1 cellular context compared by ENCODE assay signal in the genomic region with DNA sequence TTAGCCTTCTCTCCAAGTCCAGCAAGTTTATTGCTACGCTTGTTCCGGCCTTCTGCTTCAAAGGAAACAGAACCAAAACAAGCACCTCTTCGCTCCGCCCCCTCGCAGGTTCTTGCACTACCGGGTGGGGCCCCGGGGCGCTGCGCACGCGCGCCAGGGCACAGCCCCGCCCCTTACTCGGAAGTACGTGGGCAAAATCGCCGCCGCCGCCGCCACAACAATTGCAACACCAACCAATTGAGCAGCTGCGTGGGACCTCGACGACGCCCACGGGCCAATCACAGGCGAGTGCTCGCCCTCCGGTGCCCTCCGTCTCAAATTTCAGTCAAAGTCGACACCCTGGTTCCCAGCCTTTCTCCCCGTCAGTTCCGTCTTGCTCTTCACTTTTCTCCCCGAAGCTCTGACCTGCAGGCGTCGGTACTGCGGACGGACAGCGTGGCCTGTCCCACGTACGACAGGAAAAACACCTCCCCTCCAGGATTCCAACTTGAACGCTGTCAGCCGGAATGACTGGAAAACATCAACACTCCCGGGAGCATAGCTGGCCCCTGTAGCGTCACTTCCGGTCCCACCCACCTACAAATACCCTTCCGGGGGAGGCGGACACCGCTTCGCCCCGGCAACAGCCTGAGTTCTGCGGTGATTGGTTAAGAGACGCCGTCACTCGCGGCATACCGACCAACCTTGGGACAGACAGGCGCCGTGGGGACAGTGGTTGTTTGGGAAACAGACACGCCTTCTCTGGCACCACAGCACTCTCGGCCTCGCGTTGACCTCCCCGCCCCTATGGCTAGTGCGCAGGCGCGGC.
TF ChIP-seq lines count a peak whose summit lies in the region.

No MANE protein-coding gene starts in this region.

TF ChIP-seq in K562, 482 proteins besides CTCF, POLR2A, EP300 and RAD21 (continued from another document and continues in another):
- TF ChIP-seq, protein P1, sequence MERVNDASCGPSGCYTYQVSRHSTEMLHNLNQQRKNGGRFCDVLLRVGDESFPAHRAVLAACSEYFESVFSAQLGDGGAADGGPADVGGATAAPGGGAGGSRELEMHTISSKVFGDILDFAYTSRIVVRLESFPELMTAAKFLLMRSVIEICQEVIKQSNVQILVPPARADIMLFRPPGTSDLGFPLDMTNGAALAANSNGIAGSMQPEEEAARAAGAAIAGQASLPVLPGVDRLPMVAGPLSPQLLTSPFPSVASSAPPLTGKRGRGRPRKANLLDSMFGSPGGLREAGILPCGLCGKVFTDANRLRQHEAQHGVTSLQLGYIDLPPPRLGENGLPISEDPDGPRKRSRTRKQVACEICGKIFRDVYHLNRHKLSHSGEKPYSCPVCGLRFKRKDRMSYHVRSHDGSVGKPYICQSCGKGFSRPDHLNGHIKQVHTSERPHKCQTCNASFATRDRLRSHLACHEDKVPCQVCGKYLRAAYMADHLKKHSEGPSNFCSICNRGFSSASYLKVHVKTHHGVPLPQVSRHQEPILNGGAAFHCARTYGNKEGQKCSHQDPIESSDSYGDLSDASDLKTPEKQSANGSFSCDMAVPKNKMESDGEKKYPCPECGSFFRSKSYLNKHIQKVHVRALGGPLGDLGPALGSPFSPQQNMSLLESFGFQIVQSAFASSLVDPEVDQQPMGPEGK (CRISPR knock-in tag; IDR thresholded peaks at IDR 0.05; ENCODE audit: borderline replicate concordance), result no peak
- TF ChIP-seq TCF7L2 (IDR thresholded peaks at IDR 0.05; ENCODE audit: low read depth, low read length) (no peak), ZC3H4 (CRISPR knock-in tag; IDR thresholded peaks at IDR 0.05; ENCODE audit: borderline replicate concordance) (no peak), NBN (IDR thresholded peaks at IDR 0.05; ENCODE audit: low read depth) (peak; percentile 47; the same call in 1 of the 2 replicates), RHOXF2B (CRISPR knock-in tag; conservative IDR thresholded peaks at IDR 0.05) (no peak), HMGN3 (IDR thresholded peaks at IDR 0.05; ENCODE audit: borderline replicate concordance, extremely low read depth, insufficient read length, low read depth, low read length) (no peak), HDAC8 (tag; IDR thresholded peaks at IDR 0.05) (no peak), KDM4B (IDR thresholded peaks at IDR 0.05; ENCODE audit: borderline replicate concordance in 2 of 2, low read depth in 1 of 2) (no peak; a peak in 1 of 4 replicates), KLF16 (IDR thresholded peaks at IDR 0.05) (no peak), STAT5B (CRISPR knock-in tag; IDR thresholded peaks at IDR 0.05) (no peak), KLF6 (CRISPR knock-in tag; IDR thresholded peaks at IDR 0.05; ENCODE audit: borderline replicate concordance) (no peak), BRCA1 (IDR thresholded peaks at IDR 0.05) (no peak), BRCA1 (CRISPR knock-in tag; IDR thresholded peaks at IDR 0.05) (no peak), HNRNPL (IDR thresholded peaks at IDR 0.05; ENCODE audit: low read depth, low read length) (no peak), BDP1 (IDR thresholded peaks at IDR 0.05; ENCODE audit: insufficient read depth, insufficient read length) (no peak), SMC3 (conservative IDR thresholded peaks at IDR 0.05; ENCODE audit: insufficient read depth, low read depth, low read length) (no peak), GABPB2 (CRISPR knock-in tag; conservative IDR thresholded peaks at IDR 0.05) (no peak), ZNF140 (CRISPR knock-in tag; IDR thresholded peaks at IDR 0.05) (no peak), GATAD2B (IDR thresholded peaks at IDR 0.05; ENCODE audit: borderline replicate concordance) (no peak), SAP30 (IDR thresholded peaks at IDR 0.05; ENCODE audit: borderline replicate concordance, insufficient read depth, low read depth, low read length, poor library complexity, severe bottlenecking) (no peak), ZNF586 (CRISPR knock-in tag; conservative IDR thresholded peaks at IDR 0.05) (no peak), HNRNPLL (IDR thresholded peaks at IDR 0.05; ENCODE audit: low read depth, low read length, poor library complexity, severe bottlenecking) (no peak), MYC (IDR thresholded peaks at IDR 0.05; ENCODE audit: low read depth, low read length) (no peak), MYC (CRISPR knock-in tag; IDR thresholded peaks at IDR 0.05; ENCODE audit: borderline replicate concordance, low read depth) (no peak), ZBTB7A (IDR thresholded peaks at IDR 0.05; ENCODE audit: borderline replicate concordance, control insufficient read depth, low read depth, low read length) (no peak), TRIM24 (IDR thresholded peaks at IDR 0.05) (no peak), SLC30A9 (CRISPR knock-in tag; IDR thresholded peaks at IDR 0.05) (no peak), HLTF (IDR thresholded peaks at IDR 0.05) (no peak), ILF3 (IDR thresholded peaks at IDR 0.05; ENCODE audit: borderline replicate concordance) (no peak), SMAD4 (CRISPR knock-in tag; conservative IDR thresholded peaks at IDR 0.05) (peak; percentile 58), ZNF23 (CRISPR knock-in tag; IDR thresholded peaks at IDR 0.05) (no peak), NCOA2 (IDR thresholded peaks at IDR 0.05; ENCODE audit: partially characterized antibody in 2 of 2) (no peak), ETV5 (CRISPR knock-in tag; IDR thresholded peaks at IDR 0.05; ENCODE audit: low read depth) (peak; percentile 27; the same call in 1 of the 2 replicates), KAT7 (CRISPR knock-in tag; IDR thresholded peaks at IDR 0.05; ENCODE audit: borderline replicate concordance) (no peak), HCFC1 (IDR thresholded peaks at IDR 0.05; ENCODE audit: low read depth, low read length) (peak; percentile 4), HDAC2 (IDR thresholded peaks at IDR 0.05) (no peak), ZNF583 (CRISPR knock-in tag; IDR thresholded peaks at IDR 0.05) (no peak)
- TF ChIP-seq, protein P2, sequence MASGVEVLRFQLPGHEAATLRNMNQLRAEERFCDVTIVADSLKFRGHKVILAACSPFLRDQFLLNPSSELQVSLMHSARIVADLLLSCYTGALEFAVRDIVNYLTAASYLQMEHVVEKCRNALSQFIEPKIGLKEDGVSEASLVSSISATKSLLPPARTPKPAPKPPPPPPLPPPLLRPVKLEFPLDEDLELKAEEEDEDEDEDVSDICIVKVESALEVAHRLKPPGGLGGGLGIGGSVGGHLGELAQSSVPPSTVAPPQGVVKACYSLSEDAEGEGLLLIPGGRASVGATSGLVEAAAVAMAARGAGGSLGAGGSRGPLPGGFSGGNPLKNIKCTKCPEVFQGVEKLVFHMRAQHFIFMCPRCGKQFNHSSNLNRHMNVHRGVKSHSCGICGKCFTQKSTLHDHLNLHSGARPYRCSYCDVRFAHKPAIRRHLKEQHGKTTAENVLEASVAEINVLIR (CRISPR knock-in tag; IDR thresholded peaks at IDR 0.05), result peak; percentile 66
- TF ChIP-seq, protein P3, sequence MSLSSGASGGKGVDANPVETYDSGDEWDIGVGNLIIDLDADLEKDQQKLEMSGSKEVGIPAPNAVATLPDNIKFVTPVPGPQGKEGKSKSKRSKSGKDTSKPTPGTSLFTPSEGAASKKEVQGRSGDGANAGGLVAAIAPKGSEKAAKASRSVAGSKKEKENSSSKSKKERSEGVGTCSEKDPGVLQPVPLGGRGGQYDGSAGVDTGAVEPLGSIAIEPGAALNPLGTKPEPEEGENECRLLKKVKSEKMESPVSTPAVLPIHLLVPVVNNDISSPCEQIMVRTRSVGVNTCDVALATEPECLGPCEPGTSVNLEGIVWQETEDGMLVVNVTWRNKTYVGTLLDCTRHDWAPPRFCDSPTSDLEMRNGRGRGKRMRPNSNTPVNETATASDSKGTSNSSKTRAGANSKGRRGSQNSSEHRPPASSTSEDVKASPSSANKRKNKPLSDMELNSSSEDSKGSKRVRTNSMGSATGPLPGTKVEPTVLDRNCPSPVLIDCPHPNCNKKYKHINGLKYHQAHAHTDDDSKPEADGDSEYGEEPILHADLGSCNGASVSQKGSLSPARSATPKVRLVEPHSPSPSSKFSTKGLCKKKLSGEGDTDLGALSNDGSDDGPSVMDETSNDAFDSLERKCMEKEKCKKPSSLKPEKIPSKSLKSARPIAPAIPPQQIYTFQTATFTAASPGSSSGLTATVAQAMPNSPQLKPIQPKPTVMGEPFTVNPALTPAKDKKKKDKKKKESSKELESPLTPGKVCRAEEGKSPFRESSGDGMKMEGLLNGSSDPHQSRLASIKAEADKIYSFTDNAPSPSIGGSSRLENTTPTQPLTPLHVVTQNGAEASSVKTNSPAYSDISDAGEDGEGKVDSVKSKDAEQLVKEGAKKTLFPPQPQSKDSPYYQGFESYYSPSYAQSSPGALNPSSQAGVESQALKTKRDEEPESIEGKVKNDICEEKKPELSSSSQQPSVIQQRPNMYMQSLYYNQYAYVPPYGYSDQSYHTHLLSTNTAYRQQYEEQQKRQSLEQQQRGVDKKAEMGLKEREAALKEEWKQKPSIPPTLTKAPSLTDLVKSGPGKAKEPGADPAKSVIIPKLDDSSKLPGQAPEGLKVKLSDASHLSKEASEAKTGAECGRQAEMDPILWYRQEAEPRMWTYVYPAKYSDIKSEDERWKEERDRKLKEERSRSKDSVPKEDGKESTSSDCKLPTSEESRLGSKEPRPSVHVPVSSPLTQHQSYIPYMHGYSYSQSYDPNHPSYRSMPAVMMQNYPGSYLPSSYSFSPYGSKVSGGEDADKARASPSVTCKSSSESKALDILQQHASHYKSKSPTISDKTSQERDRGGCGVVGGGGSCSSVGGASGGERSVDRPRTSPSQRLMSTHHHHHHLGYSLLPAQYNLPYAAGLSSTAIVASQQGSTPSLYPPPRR (CRISPR knock-in tag; IDR thresholded peaks at IDR 0.05; ENCODE audit: borderline replicate concordance), result no peak
- TF ChIP-seq, protein P4, sequence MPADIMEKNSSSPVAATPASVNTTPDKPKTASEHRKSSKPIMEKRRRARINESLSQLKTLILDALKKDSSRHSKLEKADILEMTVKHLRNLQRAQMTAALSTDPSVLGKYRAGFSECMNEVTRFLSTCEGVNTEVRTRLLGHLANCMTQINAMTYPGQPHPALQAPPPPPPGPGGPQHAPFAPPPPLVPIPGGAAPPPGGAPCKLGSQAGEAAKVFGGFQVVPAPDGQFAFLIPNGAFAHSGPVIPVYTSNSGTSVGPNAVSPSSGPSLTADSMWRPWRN (IDR thresholded peaks at IDR 0.05; ENCODE audit: low read depth), result peak; percentile 24; the same call in 1 of the 2 replicates
- TF ChIP-seq, protein P5, sequence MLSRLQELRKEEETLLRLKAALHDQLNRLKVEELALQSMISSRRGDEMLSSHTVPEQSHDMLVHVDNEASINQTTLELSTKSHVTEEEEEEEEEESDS (CRISPR knock-in tag; IDR thresholded peaks at IDR 0.05), result no peak
- TF ChIP-seq, protein P6, sequence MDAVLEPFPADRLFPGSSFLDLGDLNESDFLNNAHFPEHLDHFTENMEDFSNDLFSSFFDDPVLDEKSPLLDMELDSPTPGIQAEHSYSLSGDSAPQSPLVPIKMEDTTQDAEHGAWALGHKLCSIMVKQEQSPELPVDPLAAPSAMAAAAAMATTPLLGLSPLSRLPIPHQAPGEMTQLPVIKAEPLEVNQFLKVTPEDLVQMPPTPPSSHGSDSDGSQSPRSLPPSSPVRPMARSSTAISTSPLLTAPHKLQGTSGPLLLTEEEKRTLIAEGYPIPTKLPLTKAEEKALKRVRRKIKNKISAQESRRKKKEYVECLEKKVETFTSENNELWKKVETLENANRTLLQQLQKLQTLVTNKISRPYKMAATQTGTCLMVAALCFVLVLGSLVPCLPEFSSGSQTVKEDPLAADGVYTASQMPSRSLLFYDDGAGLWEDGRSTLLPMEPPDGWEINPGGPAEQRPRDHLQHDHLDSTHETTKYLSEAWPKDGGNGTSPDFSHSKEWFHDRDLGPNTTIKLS (IDR thresholded peaks at IDR 0.05; ENCODE audit: borderline replicate concordance, low read depth), result peak; percentile 79
- TF ChIP-seq, protein P7, sequence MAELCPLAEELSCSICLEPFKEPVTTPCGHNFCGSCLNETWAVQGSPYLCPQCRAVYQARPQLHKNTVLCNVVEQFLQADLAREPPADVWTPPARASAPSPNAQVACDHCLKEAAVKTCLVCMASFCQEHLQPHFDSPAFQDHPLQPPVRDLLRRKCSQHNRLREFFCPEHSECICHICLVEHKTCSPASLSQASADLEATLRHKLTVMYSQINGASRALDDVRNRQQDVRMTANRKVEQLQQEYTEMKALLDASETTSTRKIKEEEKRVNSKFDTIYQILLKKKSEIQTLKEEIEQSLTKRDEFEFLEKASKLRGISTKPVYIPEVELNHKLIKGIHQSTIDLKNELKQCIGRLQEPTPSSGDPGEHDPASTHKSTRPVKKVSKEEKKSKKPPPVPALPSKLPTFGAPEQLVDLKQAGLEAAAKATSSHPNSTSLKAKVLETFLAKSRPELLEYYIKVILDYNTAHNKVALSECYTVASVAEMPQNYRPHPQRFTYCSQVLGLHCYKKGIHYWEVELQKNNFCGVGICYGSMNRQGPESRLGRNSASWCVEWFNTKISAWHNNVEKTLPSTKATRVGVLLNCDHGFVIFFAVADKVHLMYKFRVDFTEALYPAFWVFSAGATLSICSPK (IDR thresholded peaks at IDR 0.05; ENCODE audit: borderline replicate concordance), result no peak
- TF ChIP-seq, protein P8, sequence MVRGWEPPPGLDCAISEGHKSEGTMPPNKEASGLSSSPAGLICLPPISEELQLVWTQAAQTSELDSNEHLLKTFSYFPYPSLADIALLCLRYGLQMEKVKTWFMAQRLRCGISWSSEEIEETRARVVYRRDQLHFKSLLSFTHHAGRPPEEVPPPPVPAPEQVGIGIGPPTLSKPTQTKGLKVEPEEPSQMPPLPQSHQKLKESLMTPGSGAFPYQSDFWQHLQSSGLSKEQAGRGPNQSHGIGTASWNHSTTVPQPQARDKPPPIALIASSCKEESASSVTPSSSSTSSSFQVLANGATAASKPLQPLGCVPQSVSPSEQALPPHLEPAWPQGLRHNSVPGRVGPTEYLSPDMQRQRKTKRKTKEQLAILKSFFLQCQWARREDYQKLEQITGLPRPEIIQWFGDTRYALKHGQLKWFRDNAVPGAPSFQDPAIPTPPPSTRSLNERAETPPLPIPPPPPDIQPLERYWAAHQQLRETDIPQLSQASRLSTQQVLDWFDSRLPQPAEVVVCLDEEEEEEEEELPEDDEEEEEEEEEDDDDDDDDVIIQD (CRISPR knock-in tag; IDR thresholded peaks at IDR 0.05), result no peak
- TF ChIP-seq, protein P9, sequence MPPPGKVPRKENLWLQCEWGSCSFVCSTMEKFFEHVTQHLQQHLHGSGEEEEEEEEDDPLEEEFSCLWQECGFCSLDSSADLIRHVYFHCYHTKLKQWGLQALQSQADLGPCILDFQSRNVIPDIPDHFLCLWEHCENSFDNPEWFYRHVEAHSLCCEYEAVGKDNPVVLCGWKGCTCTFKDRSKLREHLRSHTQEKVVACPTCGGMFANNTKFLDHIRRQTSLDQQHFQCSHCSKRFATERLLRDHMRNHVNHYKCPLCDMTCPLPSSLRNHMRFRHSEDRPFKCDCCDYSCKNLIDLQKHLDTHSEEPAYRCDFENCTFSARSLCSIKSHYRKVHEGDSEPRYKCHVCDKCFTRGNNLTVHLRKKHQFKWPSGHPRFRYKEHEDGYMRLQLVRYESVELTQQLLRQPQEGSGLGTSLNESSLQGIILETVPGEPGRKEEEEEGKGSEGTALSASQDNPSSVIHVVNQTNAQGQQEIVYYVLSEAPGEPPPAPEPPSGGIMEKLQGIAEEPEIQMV (tag; conservative IDR thresholded peaks at IDR 0.05; ENCODE audit: low read depth), result no peak
